In the genomic region with DNA sequence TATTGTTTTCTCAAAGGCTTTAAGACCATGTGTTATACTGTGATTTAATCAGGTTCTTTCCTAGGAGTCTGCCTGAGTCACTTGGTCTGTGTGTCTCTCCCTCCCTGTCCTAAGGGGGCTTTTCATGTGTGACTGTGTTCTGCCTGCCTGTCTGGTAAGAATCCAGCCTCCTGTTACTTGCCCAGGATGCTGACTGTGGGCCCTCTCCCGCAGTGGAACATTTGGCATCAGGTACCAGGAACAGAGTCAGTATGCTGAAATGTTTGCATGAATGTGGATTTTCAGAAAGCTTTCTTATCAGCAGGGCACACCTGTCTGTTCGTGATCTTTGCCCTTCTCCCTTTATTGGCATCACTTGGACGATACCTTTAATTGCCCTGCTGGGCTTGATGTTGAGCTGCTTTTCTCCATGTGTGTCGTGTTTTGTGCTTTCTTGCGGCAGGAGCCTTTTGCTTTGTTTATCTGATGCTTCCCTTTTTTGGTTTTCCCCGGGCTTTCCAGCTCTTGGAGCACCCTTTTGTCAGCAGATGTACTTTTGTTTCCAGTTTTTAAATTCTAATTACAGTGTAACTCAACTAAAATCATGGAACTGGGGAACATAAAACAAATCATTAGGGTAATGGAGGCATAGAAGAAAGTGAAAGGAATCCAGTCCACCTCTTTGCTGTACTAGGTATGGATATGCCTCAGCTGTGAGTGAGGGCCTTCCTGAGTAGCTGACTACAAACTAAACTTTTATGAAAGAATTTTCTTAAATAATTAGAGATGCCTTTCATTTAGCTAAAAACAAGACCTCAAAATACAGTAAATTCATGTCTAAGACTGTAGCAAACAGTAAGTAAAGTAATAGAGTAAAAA, we compare ENCODE assay signal across 8 cellular contexts.
DNase-seq lines count a peak whose midpoint lies in the region; ATAC-seq and TF ChIP-seq lines count a peak whose summit lies in the region.

No MANE protein-coding gene starts in this region.

- ATAC-seq in HG03039 (IDR thresholded peaks at IDR 0.05; ENCODE audit: unreplicated experiment) (no peak), GM18907 (IDR thresholded peaks at IDR 0.05; ENCODE audit: unreplicated experiment) (no peak), GM19351 (IDR thresholded peaks at IDR 0.05; ENCODE audit: unreplicated experiment) (no peak)

- H3K9me3 Mint-ChIP-seq in neural crest cell: no peaks in the 10 kb centered on the region

- H3K36me3 Mint-ChIP-seq in neural crest cell (ENCODE audit: low read depth): peaks cover 5% of the 10 kb centered on the region

- peak overlapping the region; percentile 62 for H3K27ac Mint-ChIP-seq in neural crest cell (ENCODE audit: unreplicated experiment)

- intact Hi-C loops in dorsolateral prefrontal cortex (cut with DNase I): no loop called here

- no peaks in the 10 kb centered on the region for H3K27me3 ChIP-seq in dorsolateral prefrontal cortex

- H3K27ac ChIP-seq in dorsolateral prefrontal cortex: peak overlapping the region in 48 of 59 donors; percentile 4 to 85 (median 36)

- no peak for TF ChIP-seq CTCF in dorsolateral prefrontal cortex (IDR thresholded peaks at IDR 0.05 in 54 of 56, conservative IDR thresholded peaks at IDR 0.05 in 2 of 56; ENCODE audit: low read depth in 1 of 56, partially characterized antibody in 56 of 56)
- TF ChIP-seq CTCF in neural crest cell (conservative IDR thresholded peaks at IDR 0.05): no peak

- peaks cover 13% of the 10 kb centered on the region for H3K4me1 Mint-ChIP-seq in neural crest cell

- no peaks in the 10 kb centered on the region for H3K27me3 Mint-ChIP-seq in neural crest cell (ENCODE audit: low read depth)

- peak overlapping the region in 20 of 59 donors; percentile 1 to 38 (median 14) for H3K4me3 ChIP-seq in dorsolateral prefrontal cortex

- DNase-seq in DMS 273 treated with DMSO at 0.1 percent for 48 hours (lab: John Stamatoyannopoulos, UW) (peak; percentile 96), NCI-H2196 treated with DMSO at 0.1 percent for 48 hours (lab: John Stamatoyannopoulos, UW; ENCODE audit: unreplicated experiment) (peak; percentile 27), dorsolateral prefrontal cortex (peak in 1 of 10 donors; percentile 81), neural crest cell (ENCODE audit: low read depth, low spot score) (no peak), hippocampal formation (lab: John Stamatoyannopoulos, UW) (no peak)

- H3K4me3 Mint-ChIP-seq in neural crest cell: no peak overlapping the region

Comparison
In these comparisons a context has a peak if more than half of its experiments do, and no peak if none do; other contexts are left out.
1. DNase-seq: peak in DMS 273 treated with DMSO at 0.1 percent for 48 hours (single experiment) and NCI-H2196 treated with DMSO at 0.1 percent for 48 hours (single experiment); none in neural crest cell (single experiment) and hippocampal formation (0 of 2).